In genomic region chr16:31445931-31446330, GRCh38 we compare ENCODE assay signal across 6 cellular contexts. TPM values are rescaled to one million over a fixed set of nuclear protein-coding genes. Genes with fewer than 3 reads are reported as not detected.
"Had no signal": no experiment of that assay in that cellular context is flagged by ENCODE, and none has a peak within 500 bp of the region (broad histone marks: within the 10 kb centered on the region; RNA-seq: fewer than 3 reads in every experiment).

No MANE protein-coding gene starts in this region.

RNA-seq across cellular contexts. Expression of gene ZNF843, which starts 3.3 kb away (rescaled TPM):
- total RNA-seq: GM23338, HT1080 had no signal
- polyA plus RNA-seq: GM23338 had no signal

RNA-seq across cellular contexts. Expression of gene COX6A2, which starts 17.8 kb away (rescaled TPM):
- total RNA-seq: GM23338, H1, H9, HFFc6, HT1080, IMR-90 had no signal
- polyA plus RNA-seq: IMR-90 had no signal

RNA-seq across cellular contexts. Expression of gene SLC5A2, which starts 37.0 kb away (rescaled TPM):
- total RNA-seq: HT1080, IMR-90 had no signal
- polyA plus RNA-seq: IMR-90 had no signal
